In genomic region chr17:75536401-75536800, GRCh38 we compare ENCODE assay signal across 16 cellular contexts.
"Had no signal": no experiment of that assay in that cellular context is flagged by ENCODE, and none has a peak within 500 bp of the region (broad histone marks: within the 10 kb centered on the region; RNA-seq: fewer than 3 reads in every experiment).

No MANE protein-coding gene starts in this region.

- H3K36me3 ChIP-seq: adrenal gland, heart left ventricle, pancreas, uterus had no signal

- ATAC-seq: activated CD8-positive, alpha-beta memory T cell treated with anti-CD3 and anti-CD28 coated beads, Interleukin-2, amount 10 ng/mL, durations not matched to agents 7 days and 5 days; activated T-cell treated with anti-CD3 and anti-CD28 coated beads, Interleukin-2, amount 50 U/mL, for 4 hours; heart left ventricle; left ventricle myocardium superior; pancreas had no signal

- H3K9me3 Mint-ChIP-seq: activated T-cell treated with anti-CD3 and anti-CD28 coated beads, Interleukin-2, amount 50 U/mL, for 4 hours; stimulated activated naive CD8-positive, alpha-beta T cell treated with anti-CD3 and anti-CD28 coated beads, Interleukin-15, Interleukin-2, amounts not matched to agents 100 ng/mL and 50 ng/mL, for 24 hours had no signal

- H3K4me3 ChIP-seq: adrenal gland, colonic mucosa, heart left ventricle, pancreas, testis, uterus had no signal

- DNase-seq: activated CD4-positive, alpha-beta T cell treated with anti-CD3 and anti-CD28 coated beads for 48 hours; activated CD8-positive, alpha-beta memory T cell treated with anti-CD3 and anti-CD28 coated beads, Interleukin-2, amount 10 ng/mL, durations not matched to agents 7 days and 5 days; activated gamma-delta T cell treated with Interleukin-2 at 50 U/mL for 16 hours; activated T-cell treated with anti-CD3 and anti-CD28 coated beads, Interleukin-2, amount 50 U/mL, for 4 hours; adrenal gland; colonic mucosa; foreskin melanocyte; heart left ventricle; left ventricle myocardium superior; stimulated activated CD4-positive, alpha-beta T cell treated with anti-CD3 and anti-CD28 coated beads, Interleukin-4, amount 100 ng/mL, for 1 hour; stimulated activated CD8-positive, alpha-beta memory T cell treated with anti-CD3 and anti-CD28 coated beads, Interleukin-4, amount 100 ng/mL, for 48 hours; T1000; testis; uterus had no signal

- H3K4me3 Mint-ChIP-seq: activated CD8-positive, alpha-beta memory T cell treated with anti-CD3 and anti-CD28 coated beads, Interleukin-2, amount 10 ng/mL, durations not matched to agents 7 days and 5 days; activated T-cell treated with anti-CD3 and anti-CD28 coated beads, Interleukin-2, amount 50 U/mL, for 4 hours had no signal

- H3K27ac ChIP-seq: adrenal gland, testis, uterus had no signal

- H3K27me3 Mint-ChIP-seq: activated CD8-positive, alpha-beta memory T cell treated with anti-CD3 and anti-CD28 coated beads, Interleukin-2, amount 10 ng/mL, durations not matched to agents 7 days and 5 days; stimulated activated naive CD8-positive, alpha-beta T cell treated with anti-CD3 and anti-CD28 coated beads, Interleukin-15, Interleukin-2, amounts not matched to agents 100 ng/mL and 50 ng/mL, for 24 hours had no signal

- H3K36me3 Mint-ChIP-seq: activated CD8-positive, alpha-beta memory T cell treated with anti-CD3 and anti-CD28 coated beads, Interleukin-2, amount 10 ng/mL, durations not matched to agents 7 days and 5 days had no signal

- H3K27me3 ChIP-seq: adrenal gland, colonic mucosa, heart left ventricle, pancreas, testis, uterus had no signal

- H3K4me1 ChIP-seq: adrenal gland, uterus had no signal

- H3K9me3 ChIP-seq: adrenal gland, colonic mucosa, heart left ventricle, pancreas, testis, uterus had no signal
